8 cellular contexts compared by ENCODE assay signal in the genomic region with DNA sequence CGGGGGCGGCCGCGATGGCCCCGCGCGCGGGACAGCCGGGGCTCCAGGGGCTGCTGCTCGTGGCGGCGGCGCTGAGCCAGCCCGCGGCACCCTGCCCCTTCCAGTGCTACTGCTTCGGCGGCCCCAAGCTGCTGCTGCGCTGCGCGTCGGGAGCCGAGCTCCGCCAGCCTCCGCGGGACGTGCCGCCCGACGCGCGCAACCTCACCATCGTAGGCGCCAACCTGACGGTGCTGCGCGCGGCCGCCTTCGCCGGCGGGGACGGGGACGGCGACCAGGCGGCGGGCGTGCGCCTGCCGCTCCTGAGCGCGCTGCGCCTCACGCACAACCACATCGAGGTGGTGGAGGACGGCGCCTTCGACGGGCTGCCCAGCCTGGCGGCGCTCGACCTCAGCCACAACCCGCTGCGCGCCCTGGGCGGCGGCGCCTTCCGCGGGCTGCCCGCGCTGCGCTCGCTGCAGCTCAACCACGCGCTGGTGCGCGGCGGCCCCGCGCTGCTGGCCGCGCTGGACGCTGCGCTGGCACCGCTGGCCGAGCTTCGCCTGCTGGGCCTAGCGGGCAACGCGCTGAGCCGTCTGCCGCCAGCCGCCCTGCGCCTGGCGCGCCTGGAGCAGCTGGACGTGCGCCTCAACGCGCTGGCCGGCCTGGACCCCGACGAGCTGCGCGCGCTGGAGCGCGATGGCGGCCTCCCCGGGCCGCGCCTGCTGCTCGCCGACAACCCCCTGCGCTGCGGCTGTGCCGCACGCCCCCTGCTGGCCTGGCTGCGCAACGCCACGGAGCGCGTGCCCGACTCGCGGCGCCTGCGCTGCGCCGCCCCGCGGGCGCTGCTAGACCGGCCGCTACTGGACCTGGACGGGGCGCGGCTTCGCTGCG. TPM values are rescaled to one million over a fixed set of nuclear protein-coding genes. Genes with fewer than 3 reads are reported as not detected.
A peak's percentile ranks its signal among the peaks of the same experiment; 100 is the strongest.
DNase-seq lines count a peak whose midpoint lies in the region; ATAC-seq and TF ChIP-seq lines count a peak whose summit lies in the region.

No MANE protein-coding gene starts in this region.

- H3K4me3 ChIP-seq in CD4-positive, CD25-positive, alpha-beta regulatory T cell (ENCODE audit: low read depth, low read length): no peak overlapping the region
- peak overlapping the region; percentile 71 for H3K4me3 ChIP-seq in NT2/D1 (ENCODE audit: insufficient read length, low read depth)
- no peak overlapping the region for H3K4me3 ChIP-seq in fibroblast of mammary gland (ENCODE audit: control insufficient read depth, low read depth, low read length)

- peak overlapping the region; percentile 83 for H3K9ac ChIP-seq in NT2/D1 (ENCODE audit: insufficient read length, low read depth)

- TF ChIP-seq CTCF in fibroblast of mammary gland (conservative IDR thresholded peaks at IDR 0.05; ENCODE audit: control insufficient read depth, insufficient read depth, low read depth, low read length) (no peak), nephron (IDR thresholded peaks at IDR 0.05; ENCODE audit: unreplicated experiment in 3 of 3) (peak; percentile 79 to 86 (median 83))

- H3K27ac ChIP-seq in CD4-positive, CD25-positive, alpha-beta regulatory T cell (ENCODE audit: insufficient read depth, low read length, poor library complexity, severe bottlenecking): no peak overlapping the region

- peaks cover 17% of the 10 kb centered on the region for H3K4me1 ChIP-seq in CD4-positive, CD25-positive, alpha-beta regulatory T cell (ENCODE audit: control insufficient read depth, insufficient read depth, low read length, poor library complexity, severe bottlenecking)
- no peaks in the 10 kb centered on the region for H3K4me1 ChIP-seq in NT2/D1 (ENCODE audit: insufficient read depth, insufficient read length)

- H3K36me3 ChIP-seq in CD4-positive, CD25-positive, alpha-beta regulatory T cell (ENCODE audit: control insufficient read depth, insufficient read depth, low read length): no peaks in the 10 kb centered on the region
- H3K36me3 ChIP-seq in NT2/D1 (ENCODE audit: insufficient read depth, insufficient read length, low read length): no peaks in the 10 kb centered on the region

- peak overlapping the region; percentile 66 to 89 (median 78) for H3K4me3 Mint-ChIP-seq in CD4-positive, CD25-positive, alpha-beta regulatory T cell
- H3K4me3 Mint-ChIP-seq in nephron: peak overlapping the region; percentile 68 to 71 (median 69)
- peak overlapping the region; percentile 61 for H3K4me3 Mint-ChIP-seq in stimulated activated memory B cell treated with anti-CD40 and anti-IgM and Interleukin-4, amounts not matched to agents 10 μg/mL and 1 μg/mL and 100 μg/mL, for 72 hours

- DNase-seq in CD4-positive, CD25-positive, alpha-beta regulatory T cell: peak; percentile 73 to 84 (median 80)
- DNase-seq in HPDE6-E6E7 (ENCODE audit: extremely low spot score) (peak; percentile 84), NT2/D1 (ENCODE audit: low read depth, low spot score) (peak; percentile 84), activated T-helper 1 cell treated with Interleukin-2 at 50 U/mL for 16 hours (ENCODE audit: low read depth) (peak; percentile 83), fibroblast of mammary gland (ENCODE audit: low read depth) (peak; percentile 77)

- H3K9me3 Mint-ChIP-seq in CD4-positive, CD25-positive, alpha-beta regulatory T cell: peaks cover 0 to 5% (median 0%) of the 10 kb centered on the region in 7 donors
- no peaks in the 10 kb centered on the region for H3K9me3 Mint-ChIP-seq in nephron
- H3K9me3 Mint-ChIP-seq in stimulated activated memory B cell treated with anti-CD40 and anti-IgM and Interleukin-4, amounts not matched to agents 10 μg/mL and 1 μg/mL and 100 μg/mL, for 72 hours: no peaks in the 10 kb centered on the region

- H3K4me1 Mint-ChIP-seq in CD4-positive, CD25-positive, alpha-beta regulatory T cell: peaks cover 0 to 24% (median 9%) of the 10 kb centered on the region in 4 donors
- no peaks in the 10 kb centered on the region for H3K4me1 Mint-ChIP-seq in nephron
- H3K4me1 Mint-ChIP-seq in stimulated activated memory B cell treated with anti-CD40 and anti-IgM and Interleukin-4, amounts not matched to agents 10 μg/mL and 1 μg/mL and 100 μg/mL, for 72 hours: peaks cover 10% of the 10 kb centered on the region

- peaks cover 49% of the 10 kb centered on the region for H3K27me3 Mint-ChIP-seq in CD4-positive, CD25-positive, alpha-beta regulatory T cell
- peaks cover 88% of the 10 kb centered on the region for H3K27me3 Mint-ChIP-seq in nephron (ENCODE audit: low read depth)
- peaks cover 58% of the 10 kb centered on the region for H3K27me3 Mint-ChIP-seq in stimulated activated memory B cell treated with anti-CD40 and anti-IgM and Interleukin-4, amounts not matched to agents 10 μg/mL and 1 μg/mL and 100 μg/mL, for 72 hours

- H3K27me3 ChIP-seq in CD4-positive, CD25-positive, alpha-beta regulatory T cell (ENCODE audit: control insufficient read depth, insufficient read depth, low read length): peaks cover 22% of the 10 kb centered on the region
- H3K27me3 ChIP-seq in NT2/D1 (ENCODE audit: insufficient read depth, insufficient read length): peaks cover 34% of the 10 kb centered on the region

- ATAC-seq in CD4-positive, CD25-positive, alpha-beta regulatory T cell (ENCODE audit: low read depth in 2 of 2): peak; percentile 93 to 95
- peak; percentile 94 for ATAC-seq in GM19463 (IDR thresholded peaks at IDR 0.05; ENCODE audit: unreplicated experiment)
- peak; percentile 88 for ATAC-seq in stimulated activated memory B cell treated with anti-CD40 and anti-IgM and Interleukin-4, amounts not matched to agents 10 μg/mL and 1 μg/mL and 100 μg/mL, for 72 hours

- H3K27ac Mint-ChIP-seq in CD4-positive, CD25-positive, alpha-beta regulatory T cell: no peak overlapping the region
- no peak overlapping the region for H3K27ac Mint-ChIP-seq in nephron
- H3K27ac Mint-ChIP-seq in stimulated activated memory B cell treated with anti-CD40 and anti-IgM and Interleukin-4, amounts not matched to agents 10 μg/mL and 1 μg/mL and 100 μg/mL, for 72 hours: no peak overlapping the region

- no peaks in the 10 kb centered on the region for H3K36me3 Mint-ChIP-seq in CD4-positive, CD25-positive, alpha-beta regulatory T cell
- H3K36me3 Mint-ChIP-seq in nephron (ENCODE audit: low read depth): no peaks in the 10 kb centered on the region
- H3K36me3 Mint-ChIP-seq in stimulated activated memory B cell treated with anti-CD40 and anti-IgM and Interleukin-4, amounts not matched to agents 10 μg/mL and 1 μg/mL and 100 μg/mL, for 72 hours: no peaks in the 10 kb centered on the region

- no peaks in the 10 kb centered on the region for H3K9me3 ChIP-seq in CD4-positive, CD25-positive, alpha-beta regulatory T cell (ENCODE audit: control insufficient read depth in 2 of 2, low read length in 2 of 2)
- H3K9me3 ChIP-seq in NT2/D1 (ENCODE audit: insufficient read depth, low read length): peaks cover 14% of the 10 kb centered on the region; the same call in 1 of the 2 replicates

RNA-seq across cellular contexts. Expression of gene TPBGL, which starts 0.7 kb away (rescaled TPM):
- 0.12 TPM for total RNA-seq in CD4-positive, CD25-positive, alpha-beta regulatory T cell
- polyA plus RNA-seq in CD4-positive, CD25-positive, alpha-beta regulatory T cell: under 1 TPM in 1 of 4 donors, not detected in 3; 0.11 TPM
